In the genomic region with DNA sequence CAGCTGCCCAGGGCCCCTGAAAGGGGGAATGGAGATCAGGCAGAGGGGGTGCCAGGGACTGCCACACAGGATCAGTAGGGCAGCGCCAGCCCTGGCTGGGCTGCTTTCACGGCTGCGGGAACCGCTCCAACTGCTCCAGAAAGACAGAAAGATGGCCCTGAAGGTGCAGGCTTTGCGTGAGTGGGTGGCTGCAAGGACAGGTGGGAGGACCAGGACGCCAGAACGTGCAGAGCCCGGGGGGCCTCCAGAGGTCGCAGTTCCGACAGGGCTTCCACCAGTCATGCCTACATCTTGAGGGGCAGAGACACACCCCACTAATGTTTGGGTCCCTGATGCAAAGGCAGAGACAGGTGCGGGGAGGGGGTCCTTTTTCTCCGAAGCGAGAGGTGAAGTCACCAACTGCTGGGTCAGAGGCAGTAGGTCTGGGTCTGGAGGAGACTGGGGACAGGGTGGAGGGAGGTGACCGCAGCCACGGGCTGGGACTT, we compare ENCODE assay signal across 8 cellular contexts. TPM values are rescaled to one million over a fixed set of nuclear protein-coding genes. Genes with fewer than 3 reads are reported as not detected.
DNase-seq lines count a peak whose midpoint lies in the region; ATAC-seq and TF ChIP-seq lines count a peak whose summit lies in the region.

No MANE protein-coding gene starts in this region.

- peak overlapping the region; percentile 95 for H3K27ac ChIP-seq in RWPE1

- intact Hi-C loops in Right ventricle myocardium inferior (cut with DNase I), result loop anchor here (1.0 to 5.0 kb wide), 2 partner anchors 12 to 306 kb away; a partner anchor contains a TSS
- intact Hi-C loops in Right ventricle myocardium superior (cut with DNase I), result no loop called here

- peaks cover 4% of the 10 kb centered on the region for H3K36me3 Mint-ChIP-seq in osteocyte (ENCODE audit: unreplicated experiment)

- POLR2A ChIA-PET in RWPE1 (lab: Yijun Ruan, JAX; ENCODE audit: low non-redundant PET), result no interaction called here

- no peaks in the 10 kb centered on the region for H3K27me3 Mint-ChIP-seq in osteocyte (ENCODE audit: unreplicated experiment)

- no peaks in the 10 kb centered on the region for H3K9me3 Mint-ChIP-seq in osteocyte (ENCODE audit: unreplicated experiment)

- no peak for ATAC-seq in Right ventricle myocardium inferior
- no peak for ATAC-seq in Right ventricle myocardium superior (ENCODE audit: poor library complexity)
- ATAC-seq in GM21381 (IDR thresholded peaks at IDR 0.05; ENCODE audit: unreplicated experiment), result no peak

- H3K27ac Mint-ChIP-seq in osteocyte (ENCODE audit: unreplicated experiment), result peak overlapping the region; percentile 78

- peak overlapping the region; percentile 97 for H3K4me3 ChIP-seq in epithelial cell of proximal tubule (ENCODE audit: low read depth, low read length)

- H3K4me1 Mint-ChIP-seq in osteocyte (ENCODE audit: unreplicated experiment), result peaks cover 36% of the 10 kb centered on the region

- CTCF ChIA-PET in RWPE1 (lab: Yijun Ruan, JAX), result interaction anchor here (3.3 kb wide), 1 partner anchor 11 kb away, joined by 14 read pairs; no protein-coding TSS in a partner anchor

- DNase-seq in Right ventricle myocardium inferior (ENCODE audit: missing footprints) (peak; percentile 67), Right ventricle myocardium superior (no peak), RWPE1 (ENCODE audit: low spot score) (no peak), epithelial cell of proximal tubule (ENCODE audit: low read depth) (no peak), osteocyte (ENCODE audit: extremely low spot score, unreplicated experiment) (no peak), kidney glomerular epithelial cell (lab: John Stamatoyannopoulos, UW) (no peak), HPDE6-E6E7 (ENCODE audit: extremely low spot score) (no peak)

- peak overlapping the region; percentile 65 for H3K4me3 Mint-ChIP-seq in osteocyte (ENCODE audit: unreplicated experiment)

- no peak for TF ChIP-seq CTCF in RWPE1 (conservative IDR thresholded peaks at IDR 0.05; ENCODE audit: low read depth)
- TF ChIP-seq CTCF in epithelial cell of proximal tubule (conservative IDR thresholded peaks at IDR 0.05; ENCODE audit: low read depth, low read length), result no peak
- TF ChIP-seq CTCF in osteocyte (IDR thresholded peaks at IDR 0.05), result no peak

RNA-seq across cellular contexts. Expression of a gene that starts 0.8 kb away (rescaled TPM):
- total RNA-seq in Right ventricle myocardium inferior (137 TPM), Right ventricle myocardium superior (129 TPM), epithelial cell of proximal tubule (32.4 and 46.6 TPM in 2 replicates), osteocyte (208 and 211 TPM in 2 replicates)

RNA-seq across cellular contexts. Expression of a gene that starts 7.2 kb away (rescaled TPM):
- total RNA-seq in Right ventricle myocardium inferior (16.2 TPM), Right ventricle myocardium superior (13.4 TPM), epithelial cell of proximal tubule (32.7 and 41.1 TPM in 2 replicates), osteocyte (52.5 and 56.6 TPM in 2 replicates)

RNA-seq across cellular contexts. Expression of a gene that starts 18.2 kb away (rescaled TPM):
- total RNA-seq in Right ventricle myocardium inferior (not detected), Right ventricle myocardium superior (not detected), epithelial cell of proximal tubule (not detected in 2 replicates), osteocyte (not detected in 2 replicates)

RNA-seq across cellular contexts. Expression of a gene that starts 24.9 kb away (rescaled TPM):
- 47.1 TPM for total RNA-seq in Right ventricle myocardium inferior
- total RNA-seq in Right ventricle myocardium superior, result 38.5 TPM
- total RNA-seq in epithelial cell of proximal tubule, result 16.4 and 16.5 TPM in 2 replicates
- 44.9 and 45.8 TPM in 2 replicates for total RNA-seq in osteocyte

RNA-seq across cellular contexts. Expression of a gene that starts 38.0 kb away (rescaled TPM):
- total RNA-seq in Right ventricle myocardium inferior (14.8 TPM), Right ventricle myocardium superior (11.8 TPM), epithelial cell of proximal tubule (7.8 and 9.1 TPM in 2 replicates), osteocyte (15.4 and 17.4 TPM in 2 replicates)
